2 cellular contexts compared by ENCODE assay signal in genomic region chr15:65529754-65530317, GRCh38.
TF ChIP-seq lines count a peak whose summit lies in the region.

No MANE protein-coding gene starts in this region.

TF ChIP-seq in SK-N-SH, 30 proteins besides CTCF, POLR2A, EP300 and RAD21 (continued from another document):
- TF ChIP-seq USF2 (IDR thresholded peaks at IDR 0.05; ENCODE audit: borderline replicate concordance, low read depth, low read length) (no peak), CHD2 (IDR thresholded peaks at IDR 0.05; ENCODE audit: low read length, partially characterized antibody) (peak; percentile 8)

TF ChIP-seq in SK-N-SH treated with all-trans-retinoic acid at 6 μM for 48 hours, 23 proteins besides CTCF, POLR2A, EP300 and RAD21 (continued from another document):
- TF ChIP-seq PATZ1 (CRISPR knock-in tag; IDR thresholded peaks at IDR 0.05; ENCODE audit: borderline replicate concordance): no peak
- TF ChIP-seq TOX (CRISPR knock-in tag; IDR thresholded peaks at IDR 0.05; ENCODE audit: borderline replicate concordance): no peak
- TF ChIP-seq RARB (CRISPR knock-in tag; IDR thresholded peaks at IDR 0.05): no peak
- no peak for TF ChIP-seq CSRNP3 (CRISPR knock-in tag; IDR thresholded peaks at IDR 0.05)
- TF ChIP-seq TSHZ2 (CRISPR knock-in tag; IDR thresholded peaks at IDR 0.05): no peak
- TF ChIP-seq POU6F1 (CRISPR knock-in tag; IDR thresholded peaks at IDR 0.05; ENCODE audit: borderline replicate concordance, low read depth): no peak
- TF ChIP-seq BACH2 (CRISPR knock-in tag; IDR thresholded peaks at IDR 0.05; ENCODE audit: borderline replicate concordance): no peak
- TF ChIP-seq ZNF8 (CRISPR knock-in tag; IDR thresholded peaks at IDR 0.05): no peak
